Comparison of ENCODE assay signal across 21 cellular contexts in genomic region chr2:152488075-152488474, GRCh38.
"Had no signal": no experiment of that assay in that cellular context is flagged by ENCODE, and none has a peak within 500 bp of the region (broad histone marks: within the 10 kb centered on the region; RNA-seq: fewer than 3 reads in every experiment).

No MANE protein-coding gene starts in this region.

- DNase-seq: activated CD4-positive, alpha-beta T cell treated with anti-CD3 and anti-CD28 coated beads, Interleukin-2, amount 50 U/mL, for 1 hour; activated CD4-positive, CD25-positive, alpha-beta regulatory T cell; activated CD8-positive, alpha-beta memory T cell treated with anti-CD3 and anti-CD28 coated beads for 24 hours; activated naive CD8-positive, alpha-beta T cell treated with anti-CD3 and anti-CD28 coated beads for 36 hours; central memory CD4-positive, alpha-beta T cell; effector CD4-positive, alpha-beta T cell; esophagus squamous epithelium; foreskin fibroblast; glutamatergic neuron; hypothalamus; left ventricle myocardium superior; mesenchymal stem cell; natural killer cell; nucleus accumbens; posterior cingulate gyrus; stimulated activated CD4-positive, alpha-beta T cell treated with anti-CD3 and anti-CD28 coated beads, Interleukin-4, amount 100 ng/mL, for 24 hours; stimulated activated naive CD4-positive, alpha-beta T cell; trophoblast cell had no signal

- H3K4me1 Mint-ChIP-seq: activated naive CD8-positive, alpha-beta T cell treated with anti-CD3 and anti-CD28 coated beads for 36 hours; natural killer cell had no signal

- H3K27ac Mint-ChIP-seq: activated naive CD8-positive, alpha-beta T cell treated with anti-CD3 and anti-CD28 coated beads for 36 hours; activated T-helper 1 cell treated with anti-CD3 and anti-CD28 coated beads, Interleukin-12 subunit alpha, Interleukin-12 subunit beta, Interleukin-2, Interleukin-4 antibody, amounts not matched to agents 30 ng/mL and 10 ng/mL and 1 ng/mL, durations not matched to agents 14 hours and 24 hours and 36 hours; brain; natural killer cell had no signal

- H3K27ac ChIP-seq: coronary artery, esophagus squamous epithelium had no signal

- H3K27me3 ChIP-seq: esophagus squamous epithelium had no signal

- H3K4me3 ChIP-seq: coronary artery, esophagus squamous epithelium had no signal

- H3K36me3 ChIP-seq: esophagus squamous epithelium had no signal

- H3K9me3 Mint-ChIP-seq: activated naive CD8-positive, alpha-beta T cell treated with anti-CD3 and anti-CD28 coated beads for 36 hours; activated T-helper 1 cell treated with anti-CD3 and anti-CD28 coated beads, Interleukin-12 subunit alpha, Interleukin-12 subunit beta, Interleukin-2, Interleukin-4 antibody, amounts not matched to agents 30 ng/mL and 10 ng/mL and 1 ng/mL, durations not matched to agents 14 hours and 24 hours and 36 hours; brain; natural killer cell had no signal

- ATAC-seq: left ventricle myocardium superior, natural killer cell had no signal

- H3K36me3 Mint-ChIP-seq: activated naive CD8-positive, alpha-beta T cell treated with anti-CD3 and anti-CD28 coated beads for 36 hours; brain; natural killer cell had no signal

- H3K9me3 ChIP-seq: esophagus squamous epithelium had no signal

- H3K4me3 Mint-ChIP-seq: activated naive CD8-positive, alpha-beta T cell treated with anti-CD3 and anti-CD28 coated beads for 36 hours; activated T-helper 1 cell treated with anti-CD3 and anti-CD28 coated beads, Interleukin-12 subunit alpha, Interleukin-12 subunit beta, Interleukin-2, Interleukin-4 antibody, amounts not matched to agents 30 ng/mL and 10 ng/mL and 1 ng/mL, durations not matched to agents 14 hours and 24 hours and 36 hours; brain; natural killer cell had no signal

- H3K27me3 Mint-ChIP-seq: brain had no signal
